ENCODE assay signal across 1 cellular context in genomic region chr2:74549685-74549971, GRCh38.
TF ChIP-seq lines count a peak whose summit lies in the region.

No MANE protein-coding gene starts in this region.

TF ChIP-seq in HepG2, 621 proteins besides CTCF, POLR2A, EP300 and RAD21:
- TF ChIP-seq KLF9 (CRISPR knock-in tag; IDR thresholded peaks at IDR 0.05; ENCODE audit: low read depth): no peak
- TF ChIP-seq ZNF737 (CRISPR knock-in tag; IDR thresholded peaks at IDR 0.05; ENCODE audit: borderline replicate concordance): no peak
- TF ChIP-seq, protein P1, sequence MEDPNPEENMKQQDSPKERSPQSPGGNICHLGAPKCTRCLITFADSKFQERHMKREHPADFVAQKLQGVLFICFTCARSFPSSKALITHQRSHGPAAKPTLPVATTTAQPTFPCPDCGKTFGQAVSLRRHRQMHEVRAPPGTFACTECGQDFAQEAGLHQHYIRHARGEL (CRISPR knock-in tag; IDR thresholded peaks at IDR 0.05): no peak
- TF ChIP-seq MLLT10 (CRISPR knock-in tag; IDR thresholded peaks at IDR 0.05): no peak
- peak; percentile 85 for TF ChIP-seq ZBTB33 (CRISPR knock-in tag; IDR thresholded peaks at IDR 0.05)
- TF ChIP-seq IKZF4 (CRISPR knock-in tag; IDR thresholded peaks at IDR 0.05; ENCODE audit: borderline replicate concordance, low read depth, not compliant biosample characterization): no peak
- TF ChIP-seq ZNF263 (CRISPR knock-in tag; IDR thresholded peaks at IDR 0.05): peak; percentile 94
- TF ChIP-seq ZMAT3 (CRISPR knock-in tag; conservative IDR thresholded peaks at IDR 0.05): 0 out of 2 replicates have a peak, but pooled peaks have one; percentile 23
